In genomic region chr4:87359258-87359657, GRCh38 we compare ENCODE assay signal across 26 cellular contexts. TPM values are rescaled to one million over a fixed set of nuclear protein-coding genes. Genes with fewer than 3 reads are reported as not detected.
"Had no signal": no experiment of that assay in that cellular context is flagged by ENCODE, and none has a peak within 500 bp of the region (broad histone marks: within the 10 kb centered on the region; RNA-seq: fewer than 3 reads in every experiment).

No MANE protein-coding gene starts in this region.

- H3K27me3 ChIP-seq: ovary, suprapubic skin, tibial artery, vagina had no signal

- H3K4me3 ChIP-seq: lower lobe of right lung, ovary, skin epidermis, suprapubic skin, thoracic aorta, tibial artery, vagina had no signal

- H3K36me3 Mint-ChIP-seq: natural killer cell had no signal

- H3K27ac ChIP-seq: lower lobe of right lung, ovary, skin epidermis, suprapubic skin, thoracic aorta, tibial artery, vagina had no signal

- H3K27me3 Mint-ChIP-seq: naive B cell; progenitor cell of endocrine pancreas; stimulated activated naive CD8-positive, alpha-beta T cell treated with anti-CD3 and anti-CD28 coated beads, Interleukin-15, Interleukin-2, amounts not matched to agents 100 ng/mL and 50 ng/mL, for 24 hours; type B pancreatic cell had no signal

- H3K4me1 Mint-ChIP-seq: naive B cell had no signal

- H3K9me3 Mint-ChIP-seq: mesothelial cell of epicardium; naive B cell; natural killer cell; stimulated activated naive CD8-positive, alpha-beta T cell treated with anti-CD3 and anti-CD28 coated beads, Interleukin-15, Interleukin-2, amounts not matched to agents 100 ng/mL and 50 ng/mL, for 24 hours; type B pancreatic cell had no signal

- H3K9me3 ChIP-seq: lower lobe of right lung, ovary, suprapubic skin, thoracic aorta, tibial artery, vagina had no signal

- ATAC-seq: left ventricle myocardium superior, natural killer cell, right cardiac atrium, sciatic nerve had no signal

- H3K27ac Mint-ChIP-seq: mesothelial cell of epicardium; progenitor cell of endocrine pancreas; stimulated activated naive CD8-positive, alpha-beta T cell treated with anti-CD3 and anti-CD28 coated beads, Interleukin-15, Interleukin-2, amounts not matched to agents 100 ng/mL and 50 ng/mL, for 24 hours; type B pancreatic cell had no signal

- H3K4me3 Mint-ChIP-seq: mesothelial cell of epicardium; naive B cell; natural killer cell; stimulated activated naive CD8-positive, alpha-beta T cell treated with anti-CD3 and anti-CD28 coated beads, Interleukin-15, Interleukin-2, amounts not matched to agents 100 ng/mL and 50 ng/mL, for 24 hours; type B pancreatic cell had no signal

- DNase-seq: islet precursor cell; left ventricle myocardium superior; lower lobe of right lung; mammary epithelial cell; mesendoderm; naive B cell; natural killer cell; ovary; retina; right cardiac atrium; stimulated activated CD4-positive, alpha-beta T cell treated with anti-CD3 and anti-CD28 coated beads, Interleukin-12 subunit alpha, Interleukin-12 subunit beta, amount 100 ng/mL, for 4 hours; stimulated activated CD4-positive, alpha-beta T cell treated with anti-CD3 and anti-CD28 coated beads, Interleukin-15, amount 100 ng/mL, for 24 hours; stimulated activated CD4-positive, alpha-beta T cell treated with anti-CD3 and anti-CD28 coated beads, Interleukin-2, amount 100 ng/mL, for 24 hours; stimulated activated CD4-positive, alpha-beta T cell treated with anti-CD3 and anti-CD28 coated beads, Interleukin-4, amount 100 ng/mL, for 1 hour; stimulated activated naive CD4-positive, alpha-beta T cell; tibial artery had no signal

- H3K36me3 ChIP-seq: ovary had no signal

RNA-seq across cellular contexts. Expression of gene HSD17B13, which starts 36.6 kb away (rescaled TPM):
- total RNA-seq: mammary epithelial cell had no signal
- polyA plus RNA-seq: mammary epithelial cell, neural cell had no signal
